22 cellular contexts compared by ENCODE assay signal in the genomic region with DNA sequence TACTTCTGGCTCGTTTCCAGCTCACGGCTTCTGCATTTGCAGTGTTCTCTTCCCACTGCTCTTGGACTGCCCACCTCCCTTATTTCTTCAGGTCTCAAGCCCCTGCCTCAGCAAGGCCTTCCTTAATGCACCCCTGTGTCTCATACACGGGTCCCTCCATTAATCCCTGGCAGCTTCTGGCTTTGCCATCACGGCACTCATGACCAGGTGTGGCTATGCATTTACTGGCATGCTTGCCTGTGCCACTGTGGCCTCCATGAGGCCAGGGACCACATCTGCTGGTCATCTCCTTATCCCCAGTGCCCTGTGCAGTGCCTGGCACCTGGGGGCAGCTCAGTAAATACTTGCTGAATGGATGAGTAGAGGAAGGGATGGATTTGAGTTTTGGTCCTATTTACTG.
A peak's percentile ranks its signal among the peaks of the same experiment; 100 is the strongest.
DNase-seq lines count a peak whose midpoint lies in the region; ATAC-seq and TF ChIP-seq lines count a peak whose summit lies in the region.
"Had no signal": no experiment of that assay in that cellular context is flagged by ENCODE, and none has a peak within 500 bp of the region (broad histone marks: within the 10 kb centered on the region; RNA-seq: fewer than 3 reads in every experiment).

No MANE protein-coding gene starts in this region.

- peaks cover 4% of the 10 kb centered on the region for H3K36me3 Mint-ChIP-seq in T-helper 17 cell (ENCODE audit: low read depth)
- H3K36me3 Mint-ChIP-seq: CD8-positive, alpha-beta T cell had no signal

- H3K27ac Mint-ChIP-seq in T-helper 17 cell: no peak overlapping the region
- H3K27ac Mint-ChIP-seq: CD8-positive, alpha-beta T cell; HFFc6 had no signal

- H3K4me1 ChIP-seq in heart left ventricle: peaks cover 0 to 28% (median 14%) of the 10 kb centered on the region in 12 donors
- H3K4me1 ChIP-seq in lower lobe of right lung: peaks cover 19% of the 10 kb centered on the region
- peaks cover 0 to 23% (median 15%) of the 10 kb centered on the region in 4 donors for H3K4me1 ChIP-seq in sigmoid colon
- H3K4me1 ChIP-seq: Caco-2, HAP-1 had no signal

- WGBS in heart left ventricle, 4 donors: 84 to 89% (median 88%) methylated on average over 4 of the region's 4 CpGs
- WGBS in sigmoid colon, 2 donors: 73 to 83% methylated on average over 4 of the region's 4 CpGs

- H3K27me3 Mint-ChIP-seq in T-helper 17 cell: peaks cover 15% of the 10 kb centered on the region

- H3K27me3 ChIP-seq in heart left ventricle (no peaks in the 10 kb centered on the region), lower lobe of right lung (ENCODE audit: low read depth) (no peaks in the 10 kb centered on the region), sigmoid colon (no peaks in the 10 kb centered on the region)

- no peak for TF ChIP-seq POLR2A in heart left ventricle (IDR thresholded peaks at IDR 0.05)
- TF ChIP-seq POLR2A in sigmoid colon (IDR thresholded peaks at IDR 0.05): no peak

- H3K27ac ChIP-seq in heart left ventricle: no peak overlapping the region
- H3K27ac ChIP-seq in lower lobe of right lung: no peak overlapping the region
- no peak overlapping the region for H3K27ac ChIP-seq in sigmoid colon
- H3K27ac ChIP-seq: RWPE1 had no signal

- H3K36me3 ChIP-seq in heart left ventricle (no peaks in the 10 kb centered on the region), lower lobe of right lung (no peaks in the 10 kb centered on the region), sigmoid colon (no peaks in the 10 kb centered on the region)
- H3K36me3 ChIP-seq: HAP-1 had no signal

- H3K4me3 ChIP-seq in heart left ventricle (no peak overlapping the region), lower lobe of right lung (no peak overlapping the region), sigmoid colon (no peak overlapping the region)
- H3K4me3 ChIP-seq: HAP-1 had no signal

- DNase-seq in cardiac septum (ENCODE audit: low spot score): peak; percentile 71
- DNase-seq in heart left ventricle: no peak
- DNase-seq in lower lobe of right lung: peak; percentile 22
- peak; percentile 53 for DNase-seq in sigmoid colon
- no peak for DNase-seq in NAMALWA (ENCODE audit: low spot score)
- DNase-seq in T-helper 17 cell: no peak
- DNase-seq: C1 segment of cervical spinal cord; Caco-2; CD8-positive, alpha-beta T cell; GOT3; HFFc6; KBM-7; NCI-H1417; NCI-H1694; NCI-H2081; NCI-H2227 treated with DMSO at 0.1 percent for 48 hours; NCI-H526 treated with DMSO at 0.1 percent for 48 hours; SHP77 treated with DMSO at 0.1 percent for 48 hours had no signal

- TF ChIP-seq EP300 in sigmoid colon (IDR thresholded peaks at IDR 0.05): no peak

- intact Hi-C loops in cardiac septum (cut with DNase I) (no loop called here), heart left ventricle (cut with DNase I) (loop anchor here in 2 of 10 donors (5.0 to 10.0 kb wide), 2 partner anchors 110 to 267 kb away; no protein-coding TSS in a partner anchor), lower lobe of right lung (cut with DNase I) (no loop called here), sigmoid colon (cut with DNase I) (no loop called here)

- H3K4me1 Mint-ChIP-seq in T-helper 17 cell: no peaks in the 10 kb centered on the region

- no peak for TF ChIP-seq CTCF in heart left ventricle (IDR thresholded peaks at IDR 0.05)
- no peak for TF ChIP-seq CTCF in lower lobe of right lung (IDR thresholded peaks at IDR 0.05)
- TF ChIP-seq CTCF in sigmoid colon (IDR thresholded peaks at IDR 0.05): no peak

- H3K4me3 Mint-ChIP-seq in T-helper 17 cell: no peak overlapping the region
- H3K4me3 Mint-ChIP-seq: CD8-positive, alpha-beta T cell; HFFc6 had no signal

- H3K9me3 ChIP-seq in heart left ventricle (peaks cover 0 to 3% (median 0%) of the 10 kb centered on the region in 12 donors), lower lobe of right lung (no peaks in the 10 kb centered on the region), sigmoid colon (no peaks in the 10 kb centered on the region), T-helper 17 cell (ENCODE audit: control insufficient read depth, low read length, poor library complexity, severe bottlenecking) (no peaks in the 10 kb centered on the region)
- H3K9me3 ChIP-seq: Caco-2, HAP-1 had no signal

- ATAC-seq in heart left ventricle (no peak), lower lobe of right lung (no peak), HG02840 (IDR thresholded peaks at IDR 0.05; ENCODE audit: low FRiP score, unreplicated experiment) (no peak), T-helper 17 cell (no peak)
- ATAC-seq: CD8-positive, alpha-beta T cell; Panc1 had no signal

Comparison
In these comparisons a context has a peak if more than half of its experiments do, and no peak if none do; other contexts are left out.
1. DNase-seq: peak in cardiac septum (single experiment), lower lobe of right lung (single experiment) and sigmoid colon (single experiment); none in heart left ventricle (0 of 5), NAMALWA (single experiment) and T-helper 17 cell (0 of 3).